In the genomic region with DNA sequence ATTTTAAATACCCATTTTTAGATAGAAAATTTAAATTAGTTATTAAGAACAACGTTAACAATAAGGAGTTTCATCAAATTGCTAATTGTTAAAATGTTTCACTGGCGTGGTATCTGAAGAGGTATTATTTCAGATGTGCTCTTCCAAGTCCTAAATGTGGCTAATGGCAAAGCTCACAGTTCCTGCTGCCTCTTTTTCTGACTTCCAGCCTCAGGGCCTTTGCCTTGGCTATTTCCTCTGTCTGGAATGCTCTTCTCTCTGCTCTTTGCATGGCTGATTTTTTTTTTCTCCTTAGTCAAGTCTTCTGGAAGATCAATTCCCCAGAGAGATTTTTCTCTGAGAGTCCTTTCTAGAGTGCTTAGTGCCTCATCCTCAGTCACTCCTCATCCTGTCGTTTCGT, we compare ENCODE assay signal across 17 cellular contexts.
"Had no signal": no experiment of that assay in that cellular context is flagged by ENCODE, and none has a peak within 500 bp of the region (broad histone marks: within the 10 kb centered on the region; RNA-seq: fewer than 3 reads in every experiment).

No MANE protein-coding gene starts in this region.

- H3K36me3 Mint-ChIP-seq: mesothelial cell of epicardium; natural killer cell treated with Interleukin-12 subunit alpha and Interleukin-12 subunit beta and Interleukin-15 and Interleukin-18, amount 100 ng/mL, for 72 hours had no signal

- DNase-seq: activated CD4-positive, alpha-beta T cell treated with anti-CD3 and anti-CD28 coated beads, Interleukin-2, amount 50 U/mL, for 1 hour; activated CD8-positive, alpha-beta memory T cell treated with anti-CD3 and anti-CD28 coated beads for 24 hours; activated effector memory CD4-positive, alpha-beta T cell treated with anti-CD3 and anti-CD28 coated beads, Interleukin-2, amount 50 U/mL, for 16 hours; activated T-cell treated with anti-CD3 and anti-CD28 coated beads, Interleukin-2, amount 50 U/mL, for 72 hours; adrenal gland; cerebellar nuclear complex; effector CD8-positive, alpha-beta T cell; posterior cingulate gyrus; stimulated activated CD4-positive, alpha-beta T cell treated with anti-CD3 and anti-CD28 coated beads, Interleukin-12 subunit alpha, Interleukin-12 subunit beta, amount 100 ng/mL, for 4 hours; stimulated activated CD4-positive, alpha-beta T cell treated with anti-CD3 and anti-CD28 coated beads, Interleukin-1b, Interleukin-23, amount 100 ng/mL, for 48 hours; stimulated activated CD8-positive, alpha-beta memory T cell treated with anti-CD3 and anti-CD28 coated beads, Interleukin-4, amount 100 ng/mL, for 48 hours; stimulated activated naive CD4-positive, alpha-beta T cell; T1000 had no signal

- H3K4me3 Mint-ChIP-seq: activated T-cell treated with anti-CD3 and anti-CD28 coated beads, Interleukin-2, amount 50 U/mL, for 72 hours; mesothelial cell of epicardium; natural killer cell treated with Interleukin-12 subunit alpha and Interleukin-12 subunit beta and Interleukin-15 and Interleukin-18, amount 100 ng/mL, for 72 hours had no signal

- ATAC-seq: activated CD4-positive, CD25-positive, alpha-beta regulatory T cell treated with anti-CD3 and anti-CD28 coated beads, Interleukin-2, amount 50 U/mL, for 24 hours; activated T-cell treated with anti-CD3 and anti-CD28 coated beads, Interleukin-2, amount 50 U/mL, for 72 hours; natural killer cell treated with Interleukin-12 subunit alpha and Interleukin-12 subunit beta and Interleukin-15 and Interleukin-18, amount 100 ng/mL, for 72 hours had no signal

- H3K9me3 Mint-ChIP-seq: activated T-cell treated with anti-CD3 and anti-CD28 coated beads, Interleukin-2, amount 50 U/mL, for 72 hours; mesothelial cell of epicardium; natural killer cell treated with Interleukin-12 subunit alpha and Interleukin-12 subunit beta and Interleukin-15 and Interleukin-18, amount 100 ng/mL, for 72 hours had no signal

- H3K27ac Mint-ChIP-seq: activated naive CD4-positive, alpha-beta T cell treated with anti-CD3 and anti-CD28 coated beads, Interleukin-2, amount 50 U/mL, for 72 hours; activated T-cell treated with anti-CD3 and anti-CD28 coated beads, Interleukin-2, amount 50 U/mL, for 72 hours; mesothelial cell of epicardium; natural killer cell treated with Interleukin-12 subunit alpha and Interleukin-12 subunit beta and Interleukin-15 and Interleukin-18, amount 100 ng/mL, for 72 hours had no signal
